ENCODE assay signal across 6 cellular contexts in genomic region chr11:64855596-64856304, GRCh38. TPM values are rescaled to one million over a fixed set of nuclear protein-coding genes. Genes with fewer than 3 reads are reported as not detected.
DNase-seq lines count a peak whose midpoint lies in the region; ATAC-seq, FAIRE-seq and TF ChIP-seq lines count a peak whose summit lies in the region.

No MANE protein-coding gene starts in this region.

- H3K4me1 ChIP-seq in HUES6 (ENCODE audit: control insufficient read depth, insufficient read depth, low read length) (peaks cover 39% of the 10 kb centered on the region), astrocyte (ENCODE audit: insufficient read depth, low read length) (peaks cover 40% of the 10 kb centered on the region), psoas muscle (peaks cover 96% of the 10 kb centered on the region)

- intact Hi-C loops in psoas muscle (cut with DNase I): no loop called here

- peak overlapping the region; percentile 87 for H3K27ac Mint-ChIP-seq in astrocyte (ENCODE audit: unreplicated experiment)

- H3K36me3 ChIP-seq in HUES6 (ENCODE audit: control insufficient read depth, insufficient read depth, low read length) (peaks cover 26% of the 10 kb centered on the region), astrocyte (ENCODE audit: insufficient read depth, low read length) (peaks cover 9% of the 10 kb centered on the region), psoas muscle (ENCODE audit: insufficient read depth in 1 of 2, low read depth in 1 of 2) (peaks cover 5 to 35% of the 10 kb centered on the region in 2 donors)

- peak overlapping the region; percentile 21 for H3K9ac ChIP-seq in HUES6 (ENCODE audit: low read length)
- peak overlapping the region; percentile 58 for H3K9ac ChIP-seq in astrocyte (ENCODE audit: low read length)

- no peak overlapping the region for H3K4me3 ChIP-seq in HUES6 (ENCODE audit: low read depth, low read length)
- H3K4me3 ChIP-seq in astrocyte (ENCODE audit: insufficient read depth, low read depth, low read length): no peak overlapping the region
- H3K4me3 ChIP-seq in psoas muscle: peak overlapping the region; percentile 21

- no peak for TF ChIP-seq CTCF in astrocyte (IDR thresholded peaks at IDR 0.05; ENCODE audit: insufficient read depth, low read depth, low read length)
- TF ChIP-seq CTCF in psoas muscle (IDR thresholded peaks at IDR 0.05): no peak

- H3K4me2 ChIP-seq in astrocyte (ENCODE audit: low read length): peak overlapping the region; percentile 76

- FAIRE-seq in astrocyte (lab: Jason Lieb, UNC): no peak

- H3K36me3 Mint-ChIP-seq in astrocyte (ENCODE audit: low read depth, unreplicated experiment): peaks cover 17% of the 10 kb centered on the region

- peaks cover 17% of the 10 kb centered on the region for H3K4me1 Mint-ChIP-seq in astrocyte (ENCODE audit: low read depth, unreplicated experiment)

- H3K9me3 Mint-ChIP-seq in astrocyte (ENCODE audit: unreplicated experiment): no peaks in the 10 kb centered on the region

- no peaks in the 10 kb centered on the region for H3K27me3 Mint-ChIP-seq in astrocyte (ENCODE audit: low read depth, unreplicated experiment)

- WGBS in psoas muscle, 3 donors: 66 to 77% (median 71%) methylated on average over 17 to 20 of the region's 22 CpGs

- H3K4me3 Mint-ChIP-seq in astrocyte (ENCODE audit: unreplicated experiment): no peak overlapping the region

- H3K27ac ChIP-seq in HUES6 (ENCODE audit: low read depth, low read length) (peak overlapping the region; percentile 36; the same call in 1 of the 2 replicates), astrocyte (ENCODE audit: low read depth, low read length) (peak overlapping the region; percentile 86), psoas muscle (peak overlapping the region; percentile 98)

- H2AFZ ChIP-seq in astrocyte (ENCODE audit: low read depth, low read length): no peak overlapping the region

- ATAC-seq in psoas muscle: no peak

- H3K79me2 ChIP-seq in astrocyte (ENCODE audit: insufficient read depth, low read length): peaks cover 56% of the 10 kb centered on the region

- H3K9me3 ChIP-seq in HUES6 (ENCODE audit: control insufficient read depth, insufficient read depth, low read depth, low read length) (no peaks in the 10 kb centered on the region), astrocyte (ENCODE audit: insufficient read depth, low read depth, low read length) (no peaks in the 10 kb centered on the region), psoas muscle (no peaks in the 10 kb centered on the region)

- no peak for DNase-seq in astrocyte (ENCODE audit: low read depth)
- no peak for DNase-seq in psoas muscle
- no peak for DNase-seq in COLO668 (lab: John Stamatoyannopoulos, UW; ENCODE audit: unreplicated experiment)
- DNase-seq in activated CD4-positive, CD25-positive, alpha-beta regulatory T cell (lab: John Stamatoyannopoulos, UW): no peak
- no peak for DNase-seq in GOT3 (lab: John Stamatoyannopoulos, UW)

- H3K27me3 ChIP-seq in HUES6 (ENCODE audit: control insufficient read depth, insufficient read depth, low read length) (no peaks in the 10 kb centered on the region), astrocyte (ENCODE audit: insufficient read depth, low read length) (no peaks in the 10 kb centered on the region), psoas muscle (ENCODE audit: insufficient read depth in 3 of 3, low read length in 2 of 3) (no peaks in the 10 kb centered on the region)

- H4K20me1 ChIP-seq in astrocyte (ENCODE audit: insufficient read depth, low read length): peaks cover 16% of the 10 kb centered on the region

RNA-seq across cellular contexts. Expression of gene CDC42BPG, which starts 11.3 kb away (rescaled TPM):
- total RNA-seq in astrocyte (2.0 and 4.6 TPM in 2 replicates), psoas muscle (1 to 10 TPM in 1 of 4 donors, under 1 TPM in 2, not detected in 1; 0.05 to 2.2 (median 0.08) TPM)
- under 1 TPM; 0.04 to 0.06 (median 0.05) TPM for polyA plus RNA-seq in psoas muscle

RNA-seq across cellular contexts. Expression of gene EHD1, which starts 22.7 kb away (rescaled TPM):
- total RNA-seq in astrocyte (182 and 201 TPM in 2 replicates), psoas muscle (10 to 100 TPM; 34.7 to 71.0 (median 61.1) TPM)
- 100 to 1,000 TPM in 1 of 3 donors, 10 to 100 TPM in 2; 23.5 to 174 (median 30.9) TPM for polyA plus RNA-seq in psoas muscle

RNA-seq across cellular contexts. Expression of gene MEN1, which starts 45.4 kb away (rescaled TPM):
- total RNA-seq in astrocyte (26.0 and 27.5 TPM in 2 replicates), psoas muscle (10 to 100 TPM in 2 of 4 donors, 1 to 10 TPM in 2; 7.2 to 13.5 (median 10.3) TPM)
- 10 to 100 TPM in 2 of 3 donors, 1 to 10 TPM in 1; 8.7 to 21.2 (median 12.9) TPM for polyA plus RNA-seq in psoas muscle

RNA-seq across cellular contexts. Expression of gene MAP4K2, which starts 52.7 kb away (rescaled TPM):
- total RNA-seq in astrocyte (11.2 and 12.3 TPM in 2 replicates), psoas muscle (1 to 10 TPM; 3.0 to 6.7 (median 4.0) TPM)
- 1 to 10 TPM; 4.5 to 6.1 (median 5.6) TPM for polyA plus RNA-seq in psoas muscle

Comparison
In these comparisons a context has a peak if more than half of its experiments do, and no peak if none do; other contexts are left out.
1. H3K27ac ChIP-seq: peak in every context shown above with its lines; median percentile 98 in psoas muscle; 86 in astrocyte; 36 in HUES6.